10 cellular contexts compared by ENCODE assay signal in the genomic region with DNA sequence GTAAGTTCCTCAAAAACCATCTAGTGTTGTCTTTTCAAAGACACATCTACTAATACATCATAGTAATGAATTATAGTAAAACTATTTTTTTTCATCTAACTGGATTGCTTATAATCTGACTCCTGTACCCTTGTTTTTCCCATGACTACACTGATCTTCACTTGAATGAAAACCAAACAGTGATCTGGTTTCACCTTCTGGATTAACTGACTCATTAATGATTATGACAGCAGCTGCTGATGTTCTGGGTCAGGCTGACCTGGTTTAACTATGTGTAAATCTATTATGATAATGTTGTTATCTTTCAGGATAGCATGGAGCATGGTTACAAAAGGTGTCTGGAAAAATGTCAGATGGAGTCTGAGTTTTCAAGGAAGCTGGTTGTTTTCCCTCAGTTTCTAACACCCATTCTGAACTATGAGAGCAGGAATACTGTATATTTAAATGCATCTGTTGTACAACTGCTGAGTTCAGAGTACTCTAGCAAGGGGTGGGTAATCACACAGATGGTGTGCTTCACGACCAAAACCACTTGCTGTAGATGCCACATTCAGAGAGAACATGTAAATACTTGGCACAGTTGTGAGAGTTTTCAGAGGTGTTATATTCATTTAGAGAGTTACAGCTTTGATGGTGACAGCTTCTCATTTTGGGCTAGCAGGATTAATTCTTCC.
DNase-seq lines count a peak whose midpoint lies in the region; ATAC-seq lines count a peak whose summit lies in the region.
"Had no signal": no experiment of that assay in that cellular context is flagged by ENCODE, and none has a peak within 500 bp of the region (broad histone marks: within the 10 kb centered on the region; RNA-seq: fewer than 3 reads in every experiment).

No MANE protein-coding gene starts in this region.

- peak; percentile 98 for ATAC-seq in GM18867 (IDR thresholded peaks at IDR 0.05; ENCODE audit: unreplicated experiment)
- ATAC-seq in HG02571 (IDR thresholded peaks at IDR 0.05; ENCODE audit: unreplicated experiment), result peak; percentile 87
- peak; percentile 56 for ATAC-seq in left lobe of liver

- DNase-seq in NCI-H2171 treated with DMSO at 0.1 percent for 48 hours (lab: John Stamatoyannopoulos, UW) (peak; percentile 84), left lobe of liver (ENCODE audit: low spot score) (no peak), occipital lobe (lab: John Stamatoyannopoulos, UW) (no peak), RKO (ENCODE audit: low spot score) (no peak), substantia nigra (lab: John Stamatoyannopoulos, UW) (no peak), AG08396 (ENCODE audit: low spot score) (no peak)
- DNase-seq: mesendoderm, NCI-H1048 had no signal

- H3K27ac ChIP-seq in substantia nigra (ENCODE audit: low read depth, low read length, poor library complexity, severe bottlenecking), result no peak overlapping the region
